In the genomic region with DNA sequence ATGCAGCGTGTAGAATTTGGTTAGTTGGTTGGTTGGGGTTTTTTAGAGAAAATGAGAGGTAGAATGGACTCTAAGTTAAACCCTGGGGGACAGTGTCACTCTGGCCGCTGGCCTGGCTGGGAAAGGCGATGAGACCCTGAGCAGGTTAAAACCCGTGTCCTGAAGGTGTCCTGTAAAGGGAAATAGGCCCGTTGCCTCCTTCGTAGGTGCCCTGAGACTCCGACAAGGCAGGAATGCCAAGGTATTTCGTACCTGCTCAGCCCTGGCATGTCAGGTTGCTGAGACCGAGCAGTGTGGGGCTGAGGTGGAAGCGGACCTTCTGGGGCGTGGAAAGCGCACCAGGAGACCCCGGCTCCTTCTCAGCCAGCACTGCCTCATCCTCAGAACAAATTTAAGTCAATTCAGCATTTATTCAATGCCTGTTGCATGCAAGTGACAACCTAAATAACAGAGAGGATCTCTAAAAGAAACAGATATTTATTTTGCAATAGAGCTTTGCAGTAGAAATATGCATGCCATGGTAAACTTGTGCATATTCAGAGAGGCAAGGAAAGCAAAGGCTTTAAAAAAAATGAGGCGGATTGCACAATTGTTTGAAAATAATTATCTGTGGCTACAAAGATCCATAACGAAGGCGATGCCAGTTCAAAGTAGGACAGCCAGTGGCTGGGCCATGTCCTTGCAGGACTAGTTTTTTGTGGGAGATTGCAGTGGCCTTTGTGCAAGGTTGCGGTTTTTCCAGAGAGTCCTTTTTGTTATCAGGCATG, we compare ENCODE assay signal across 1 cellular context.
TF ChIP-seq lines count a peak whose summit lies in the region.

No MANE protein-coding gene starts in this region.

TF ChIP-seq in HepG2, 621 proteins besides CTCF, POLR2A, EP300 and RAD21 (continued from another document):
- TF ChIP-seq, protein P1, sequence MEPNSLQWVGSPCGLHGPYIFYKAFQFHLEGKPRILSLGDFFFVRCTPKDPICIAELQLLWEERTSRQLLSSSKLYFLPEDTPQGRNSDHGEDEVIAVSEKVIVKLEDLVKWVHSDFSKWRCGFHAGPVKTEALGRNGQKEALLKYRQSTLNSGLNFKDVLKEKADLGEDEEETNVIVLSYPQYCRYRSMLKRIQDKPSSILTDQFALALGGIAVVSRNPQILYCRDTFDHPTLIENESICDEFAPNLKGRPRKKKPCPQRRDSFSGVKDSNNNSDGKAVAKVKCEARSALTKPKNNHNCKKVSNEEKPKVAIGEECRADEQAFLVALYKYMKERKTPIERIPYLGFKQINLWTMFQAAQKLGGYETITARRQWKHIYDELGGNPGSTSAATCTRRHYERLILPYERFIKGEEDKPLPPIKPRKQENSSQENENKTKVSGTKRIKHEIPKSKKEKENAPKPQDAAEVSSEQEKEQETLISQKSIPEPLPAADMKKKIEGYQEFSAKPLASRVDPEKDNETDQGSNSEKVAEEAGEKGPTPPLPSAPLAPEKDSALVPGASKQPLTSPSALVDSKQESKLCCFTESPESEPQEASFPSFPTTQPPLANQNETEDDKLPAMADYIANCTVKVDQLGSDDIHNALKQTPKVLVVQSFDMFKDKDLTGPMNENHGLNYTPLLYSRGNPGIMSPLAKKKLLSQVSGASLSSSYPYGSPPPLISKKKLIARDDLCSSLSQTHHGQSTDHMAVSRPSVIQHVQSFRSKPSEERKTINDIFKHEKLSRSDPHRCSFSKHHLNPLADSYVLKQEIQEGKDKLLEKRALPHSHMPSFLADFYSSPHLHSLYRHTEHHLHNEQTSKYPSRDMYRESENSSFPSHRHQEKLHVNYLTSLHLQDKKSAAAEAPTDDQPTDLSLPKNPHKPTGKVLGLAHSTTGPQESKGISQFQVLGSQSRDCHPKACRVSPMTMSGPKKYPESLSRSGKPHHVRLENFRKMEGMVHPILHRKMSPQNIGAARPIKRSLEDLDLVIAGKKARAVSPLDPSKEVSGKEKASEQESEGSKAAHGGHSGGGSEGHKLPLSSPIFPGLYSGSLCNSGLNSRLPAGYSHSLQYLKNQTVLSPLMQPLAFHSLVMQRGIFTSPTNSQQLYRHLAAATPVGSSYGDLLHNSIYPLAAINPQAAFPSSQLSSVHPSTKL (CRISPR knock-in tag; IDR thresholded peaks at IDR 0.05) = 0 out of 2 replicates have a peak, but pooled peaks have one; percentile 14
- peak; percentile 82 for TF ChIP-seq CEBPG (CRISPR knock-in tag; IDR thresholded peaks at IDR 0.05)
- TF ChIP-seq, protein P2, sequence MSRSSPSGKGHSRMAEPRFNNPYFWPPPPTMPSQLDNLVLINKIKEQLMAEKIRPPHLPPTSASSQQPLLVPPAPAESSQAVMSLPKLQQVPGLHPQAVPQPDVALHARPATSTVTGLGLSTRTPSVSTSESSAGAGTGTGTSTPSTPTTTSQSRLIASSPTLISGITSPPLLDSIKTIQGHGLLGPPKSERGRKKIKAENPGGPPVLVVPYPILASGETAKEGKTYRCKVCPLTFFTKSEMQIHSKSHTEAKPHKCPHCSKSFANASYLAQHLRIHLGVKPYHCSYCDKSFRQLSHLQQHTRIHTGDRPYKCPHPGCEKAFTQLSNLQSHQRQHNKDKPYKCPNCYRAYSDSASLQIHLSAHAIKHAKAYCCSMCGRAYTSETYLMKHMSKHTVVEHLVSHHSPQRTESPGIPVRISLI (CRISPR knock-in tag; IDR thresholded peaks at IDR 0.05; ENCODE audit: borderline replicate concordance) = peak; percentile 83; the same call in 1 of the 2 replicates
- TF ChIP-seq ZNF12 (CRISPR knock-in tag; IDR thresholded peaks at IDR 0.05) = peak; percentile 95
- TF ChIP-seq ZFP82 (CRISPR knock-in tag; IDR thresholded peaks at IDR 0.05; ENCODE audit: borderline replicate concordance) = no peak
- TF ChIP-seq CEBPB (IDR thresholded peaks at IDR 0.05; ENCODE audit: borderline replicate concordance, low read depth, low read length) = peak; percentile 77
- 0 out of 2 replicates have a peak, but pooled peaks have one; percentile 11 for TF ChIP-seq FOSL2 (CRISPR knock-in tag; IDR thresholded peaks at IDR 0.05)
- peak; percentile 38; the same call in 1 of the 2 replicates for TF ChIP-seq HOXA3 (CRISPR knock-in tag; IDR thresholded peaks at IDR 0.05)
- no peak for TF ChIP-seq ZNF879 (CRISPR knock-in tag; IDR thresholded peaks at IDR 0.05)
- 0 out of 2 replicates have a peak, but pooled peaks have one; percentile 33 for TF ChIP-seq KMT2A (CRISPR knock-in tag; IDR thresholded peaks at IDR 0.05)
- TF ChIP-seq ZNF501 (CRISPR knock-in tag; IDR thresholded peaks at IDR 0.05) = 0 out of 2 replicates have a peak, but pooled peaks have one; percentile 3
- TF ChIP-seq TCF7 (IDR thresholded peaks at IDR 0.05; ENCODE audit: low read depth) = peak; percentile 32; the same call in 1 of the 2 replicates
- TF ChIP-seq ZNF672 (CRISPR knock-in tag; IDR thresholded peaks at IDR 0.05) = no peak
- TF ChIP-seq ZNF761 (CRISPR knock-in tag; conservative IDR thresholded peaks at IDR 0.05) = 0 out of 2 replicates have a peak, but pooled peaks have one; percentile 6
- TF ChIP-seq, protein P3, sequence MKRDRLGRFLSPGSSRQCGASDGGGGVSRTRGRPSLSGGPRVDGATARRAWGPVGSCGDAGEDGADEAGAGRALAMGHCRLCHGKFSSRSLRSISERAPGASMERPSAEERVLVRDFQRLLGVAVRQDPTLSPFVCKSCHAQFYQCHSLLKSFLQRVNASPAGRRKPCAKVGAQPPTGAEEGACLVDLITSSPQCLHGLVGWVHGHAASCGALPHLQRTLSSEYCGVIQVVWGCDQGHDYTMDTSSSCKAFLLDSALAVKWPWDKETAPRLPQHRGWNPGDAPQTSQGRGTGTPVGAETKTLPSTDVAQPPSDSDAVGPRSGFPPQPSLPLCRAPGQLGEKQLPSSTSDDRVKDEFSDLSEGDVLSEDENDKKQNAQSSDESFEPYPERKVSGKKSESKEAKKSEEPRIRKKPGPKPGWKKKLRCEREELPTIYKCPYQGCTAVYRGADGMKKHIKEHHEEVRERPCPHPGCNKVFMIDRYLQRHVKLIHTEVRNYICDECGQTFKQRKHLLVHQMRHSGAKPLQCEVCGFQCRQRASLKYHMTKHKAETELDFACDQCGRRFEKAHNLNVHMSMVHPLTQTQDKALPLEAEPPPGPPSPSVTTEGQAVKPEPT (CRISPR knock-in tag; IDR thresholded peaks at IDR 0.05; ENCODE audit: low read depth) = no peak
- TF ChIP-seq, protein P4, sequence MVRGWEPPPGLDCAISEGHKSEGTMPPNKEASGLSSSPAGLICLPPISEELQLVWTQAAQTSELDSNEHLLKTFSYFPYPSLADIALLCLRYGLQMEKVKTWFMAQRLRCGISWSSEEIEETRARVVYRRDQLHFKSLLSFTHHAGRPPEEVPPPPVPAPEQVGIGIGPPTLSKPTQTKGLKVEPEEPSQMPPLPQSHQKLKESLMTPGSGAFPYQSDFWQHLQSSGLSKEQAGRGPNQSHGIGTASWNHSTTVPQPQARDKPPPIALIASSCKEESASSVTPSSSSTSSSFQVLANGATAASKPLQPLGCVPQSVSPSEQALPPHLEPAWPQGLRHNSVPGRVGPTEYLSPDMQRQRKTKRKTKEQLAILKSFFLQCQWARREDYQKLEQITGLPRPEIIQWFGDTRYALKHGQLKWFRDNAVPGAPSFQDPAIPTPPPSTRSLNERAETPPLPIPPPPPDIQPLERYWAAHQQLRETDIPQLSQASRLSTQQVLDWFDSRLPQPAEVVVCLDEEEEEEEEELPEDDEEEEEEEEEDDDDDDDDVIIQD (CRISPR knock-in tag; IDR thresholded peaks at IDR 0.05; ENCODE audit: low read depth) = no peak
- no peak for TF ChIP-seq AHR (CRISPR knock-in tag; IDR thresholded peaks at IDR 0.05)
- no peak for TF ChIP-seq NFE2 (CRISPR knock-in tag; IDR thresholded peaks at IDR 0.05)
- peak; percentile 94; the same call in 1 of the 2 replicates for TF ChIP-seq RBAK (CRISPR knock-in tag; IDR thresholded peaks at IDR 0.05)
- 0 out of 3 replicates have a peak, but pooled peaks have one; percentile 16 for TF ChIP-seq MXI1 (IDR thresholded peaks at IDR 0.05; ENCODE audit: borderline replicate concordance, low read depth, low read length)
